ENCODE assay signal across 12 cellular contexts in genomic region chr2:27681844-27682243, GRCh38. TPM values are rescaled to one million over a fixed set of nuclear protein-coding genes. Genes with fewer than 3 reads are reported as not detected.
DNase-seq lines count a peak whose midpoint lies in the region; ATAC-seq, FAIRE-seq and TF ChIP-seq lines count a peak whose summit lies in the region.
"Had no signal": no experiment of that assay in that cellular context is flagged by ENCODE, and none has a peak within 500 bp of the region (broad histone marks: within the 10 kb centered on the region; RNA-seq: fewer than 3 reads in every experiment).

No MANE protein-coding gene starts in this region.

- no peaks in the 10 kb centered on the region for H3K9me3 Mint-ChIP-seq in activated T-helper 17 cell treated with anti-CD3 and anti-CD28 coated beads, Interleukin-2, amount 50 U/mL, for 72 hours
- H3K9me3 Mint-ChIP-seq in stimulated activated naive CD8-positive, alpha-beta T cell treated with anti-CD3 and anti-CD28 coated beads, Interleukin-15, amount 100 ng/mL, for 72 hours: no peaks in the 10 kb centered on the region
- H3K9me3 Mint-ChIP-seq: nephron progenitor cell had no signal

- H3K36me3 Mint-ChIP-seq in activated T-helper 17 cell treated with anti-CD3 and anti-CD28 coated beads, Interleukin-2, amount 50 U/mL, for 72 hours (ENCODE audit: low read depth): peaks cover 94% of the 10 kb centered on the region

- TF ChIP-seq CTCF in fibroblast of pulmonary artery (IDR thresholded peaks at IDR 0.05; ENCODE audit: low read length, missing control alignments): no peak

- H3K4me1 Mint-ChIP-seq in activated T-helper 17 cell treated with anti-CD3 and anti-CD28 coated beads, Interleukin-2, amount 50 U/mL, for 72 hours: peaks cover 26% of the 10 kb centered on the region
- peaks cover 32% of the 10 kb centered on the region for H3K4me1 Mint-ChIP-seq in stimulated activated naive CD8-positive, alpha-beta T cell treated with anti-CD3 and anti-CD28 coated beads, Interleukin-15, amount 100 ng/mL, for 72 hours
- H3K4me1 Mint-ChIP-seq: nephron progenitor cell had no signal

- H3K27ac Mint-ChIP-seq in activated T-helper 17 cell treated with anti-CD3 and anti-CD28 coated beads, Interleukin-2, amount 50 U/mL, for 72 hours: peak overlapping the region; percentile 85
- H3K27ac Mint-ChIP-seq in stimulated activated naive CD8-positive, alpha-beta T cell treated with anti-CD3 and anti-CD28 coated beads, Interleukin-15, amount 100 ng/mL, for 72 hours: peak overlapping the region in 1 of 2 donors; percentile 20
- H3K27ac Mint-ChIP-seq: nephron progenitor cell had no signal

- peak overlapping the region; percentile 53 for H3K4me3 Mint-ChIP-seq in activated T-helper 17 cell treated with anti-CD3 and anti-CD28 coated beads, Interleukin-2, amount 50 U/mL, for 72 hours
- peak overlapping the region in 1 of 2 donors; percentile 13 for H3K4me3 Mint-ChIP-seq in stimulated activated naive CD8-positive, alpha-beta T cell treated with anti-CD3 and anti-CD28 coated beads, Interleukin-15, amount 100 ng/mL, for 72 hours
- H3K4me3 Mint-ChIP-seq: nephron progenitor cell had no signal

- H3K27me3 Mint-ChIP-seq in activated T-helper 17 cell treated with anti-CD3 and anti-CD28 coated beads, Interleukin-2, amount 50 U/mL, for 72 hours: no peaks in the 10 kb centered on the region
- H3K27me3 Mint-ChIP-seq in stimulated activated naive CD8-positive, alpha-beta T cell treated with anti-CD3 and anti-CD28 coated beads, Interleukin-15, amount 100 ng/mL, for 72 hours: no peaks in the 10 kb centered on the region

- H3K4me3 ChIP-seq in fibroblast of pulmonary artery (replicated peaks; ENCODE audit: low read depth, low read length): no peak overlapping the region
- H3K4me3 ChIP-seq: gastroesophageal sphincter, MG63 had no signal

- DNase-seq in activated CD4-positive, CD25-positive, alpha-beta regulatory T cell (lab: John Stamatoyannopoulos, UW): no peak
- peak; percentile 48 for DNase-seq in fibroblast of pulmonary artery (ENCODE audit: low read depth)
- no peak for DNase-seq in stimulated activated naive CD8-positive, alpha-beta T cell treated with anti-CD3 and anti-CD28 coated beads, Interleukin-15, amount 100 ng/mL, for 72 hours
- no peak for DNase-seq in GM12891 (ENCODE audit: insufficient read length, low spot score)
- no peak for DNase-seq in UCSD-AML1 (lab: John Stamatoyannopoulos, UW; ENCODE audit: unreplicated experiment)
- DNase-seq: nephron progenitor cell had no signal

- FAIRE-seq in GM12891 (lab: Jason Lieb, UNC): no peak
- FAIRE-seq: GM18507 had no signal

- no peak for TF ChIP-seq POLR2A in GM12891 (IDR thresholded peaks at IDR 0.05; ENCODE audit: low read depth, low read length)

- peak; percentile 66 to 70 for ATAC-seq in activated CD4-positive, CD25-positive, alpha-beta regulatory T cell treated with anti-CD3 and anti-CD28 coated beads, Interleukin-2, amount 50 U/mL, for 24 hours
- ATAC-seq in activated T-helper 17 cell treated with anti-CD3 and anti-CD28 coated beads, Interleukin-2, amount 50 U/mL, for 72 hours (replicated peaks): peak; percentile 89
- peak; percentile 65 for ATAC-seq in stimulated activated naive CD8-positive, alpha-beta T cell treated with anti-CD3 and anti-CD28 coated beads, Interleukin-15, amount 100 ng/mL, for 72 hours
- no peak for ATAC-seq in GM18502 (IDR thresholded peaks at IDR 0.05; ENCODE audit: poor library complexity, unreplicated experiment)

TF ChIP-seq in GM12891, 5 proteins besides CTCF, POLR2A, EP300 and RAD21:
- TF ChIP-seq PAX5 (IDR thresholded peaks at IDR 0.05; ENCODE audit: insufficient read depth, low read length, severe bottlenecking): no peak
- no peak for TF ChIP-seq POU2F2 (IDR thresholded peaks at IDR 0.05; ENCODE audit: low read depth, low read length)
- TF ChIP-seq SPI1 (IDR thresholded peaks at IDR 0.05; ENCODE audit: low read depth, low read length): no peak
- no peak for TF ChIP-seq TAF1 (IDR thresholded peaks at IDR 0.05; ENCODE audit: low read depth, low read length)
- no peak for TF ChIP-seq POLR2AphosphoS5 (IDR thresholded peaks at IDR 0.05; ENCODE audit: low read depth, low read length)

RNA-seq across cellular contexts. Expression of gene SLC4A1AP, which starts 18.2 kb away (rescaled TPM):
- 10 to 100 TPM; 23.6 to 25.5 TPM for total RNA-seq in activated T-helper 17 cell treated with anti-CD3 and anti-CD28 coated beads, Interleukin-2, amount 50 U/mL, for 72 hours
- polyA plus RNA-seq in GM12891 (2012; ENCODE audit: low read depth, missing spikeins): 16.6 TPM

RNA-seq across cellular contexts. Expression of gene SUPT7L, which starts 18.4 kb away (rescaled TPM):
- total RNA-seq in activated T-helper 17 cell treated with anti-CD3 and anti-CD28 coated beads, Interleukin-2, amount 50 U/mL, for 72 hours: 10 to 100 TPM; 27.7 to 32.7 TPM
- polyA plus RNA-seq in GM12891 (2012; ENCODE audit: low read depth, missing spikeins): 22.7 TPM

RNA-seq across cellular contexts. Expression of gene GPN1, which starts 53.0 kb away (rescaled TPM):
- 10 to 100 TPM; 38.5 to 55.4 TPM for total RNA-seq in activated T-helper 17 cell treated with anti-CD3 and anti-CD28 coated beads, Interleukin-2, amount 50 U/mL, for 72 hours
- polyA plus RNA-seq in GM12891 (2012; ENCODE audit: low read depth, missing spikeins): 38.1 TPM

RNA-seq across cellular contexts. Expression of gene CCDC121, which starts 53.0 kb away (rescaled TPM):
- total RNA-seq in activated T-helper 17 cell treated with anti-CD3 and anti-CD28 coated beads, Interleukin-2, amount 50 U/mL, for 72 hours: under 1 TPM; 0.26 to 0.45 TPM
- 0.49 TPM for polyA plus RNA-seq in GM12891 (2012; ENCODE audit: low read depth, missing spikeins)
